In genomic region chr1:112955678-112956502, GRCh38 we compare ENCODE assay signal across 8 cellular contexts. TPM values are rescaled to one million over a fixed set of nuclear protein-coding genes. Genes with fewer than 3 reads are reported as not detected.
DNase-seq lines count a peak whose midpoint lies in the region; ATAC-seq and TF ChIP-seq lines count a peak whose summit lies in the region.

SLC16A1 (minus strand) TSS chr1:112956196; CDS start chr1:112929308, 26,888 bp downstream.

- H3K9me3 Mint-ChIP-seq in H9: no peaks in the 10 kb centered on the region; a peak in 1 of 5 replicates
- H3K9me3 Mint-ChIP-seq in activated T-helper 2 cell treated with anti-CD3 and anti-CD28 coated beads, Interferon-gamma antibody, Interleukin-2, Interleukin-4, amounts not matched to agents 10 μg/mL and 5 μg/mL and 100 μg/mL, durations not matched to agents 14 hours and 24 hours and 36 hours: no peaks in the 10 kb centered on the region
- no peaks in the 10 kb centered on the region for H3K9me3 Mint-ChIP-seq in nephron progenitor cell
- no peaks in the 10 kb centered on the region for H3K9me3 Mint-ChIP-seq in stimulated activated naive CD8-positive, alpha-beta T cell treated with anti-CD3 and anti-CD28 coated beads, Interleukin-15, Interleukin-2, amounts not matched to agents 100 ng/mL and 50 ng/mL, for 24 hours

- H3K56ac ChIP-seq in H9 (ENCODE audit: insufficient read length, low read depth, low read length): no peak within 1 kb of the TSS

- TF ChIP-seq CTCF in H9 (conservative IDR thresholded peaks at IDR 0.05) (peak; percentile 15; the same call in 1 of the 3 replicates), Loucy (conservative IDR thresholded peaks at IDR 0.05; ENCODE audit: low read length) (peak; percentile 17; the same call in 1 of the 2 replicates), RWPE2 (IDR thresholded peaks at IDR 0.05; ENCODE audit: poor library complexity, severe bottlenecking) (peak; percentile 65), fibroblast of pulmonary artery (IDR thresholded peaks at IDR 0.05; ENCODE audit: low read length, missing control alignments) (peak; percentile 27), nephron progenitor cell (IDR thresholded peaks at IDR 0.05) (no peak)

- no peaks in the 10 kb centered on the region for H3K27me3 Mint-ChIP-seq in H9 (ENCODE audit: low read depth)
- H3K27me3 Mint-ChIP-seq in activated T-helper 2 cell treated with anti-CD3 and anti-CD28 coated beads, Interferon-gamma antibody, Interleukin-2, Interleukin-4, amounts not matched to agents 10 μg/mL and 5 μg/mL and 100 μg/mL, durations not matched to agents 14 hours and 24 hours and 36 hours (ENCODE audit: low read depth): no peaks in the 10 kb centered on the region
- no peaks in the 10 kb centered on the region for H3K27me3 Mint-ChIP-seq in nephron progenitor cell (ENCODE audit: low read depth, poor library complexity)
- no peaks in the 10 kb centered on the region for H3K27me3 Mint-ChIP-seq in stimulated activated naive CD8-positive, alpha-beta T cell treated with anti-CD3 and anti-CD28 coated beads, Interleukin-15, Interleukin-2, amounts not matched to agents 100 ng/mL and 50 ng/mL, for 24 hours

- H4K91ac ChIP-seq in H9 (ENCODE audit: insufficient read length, low read depth, low read length): no peak within 1 kb of the TSS

- H3F3A ChIP-seq in Loucy (ENCODE audit: low read depth): no peaks in the 10 kb centered on the region

- no peak within 1 kb of the TSS for H2BK20ac ChIP-seq in H9 (ENCODE audit: low read depth, low read length, poor library complexity, severe bottlenecking)

- H3K4me1 ChIP-seq in H9 (ENCODE audit: insufficient read depth, low read length) (peaks cover 2% of the 10 kb centered on the region; the same call in 1 of the 2 replicates), Loucy (ENCODE audit: insufficient read depth, low read length, poor library complexity, severe bottlenecking) (peaks cover 59% of the 10 kb centered on the region), RWPE2 (ENCODE audit: insufficient read depth, poor library complexity, severe bottlenecking) (peaks cover 29% of the 10 kb centered on the region)

- no peak within 1 kb of the TSS for H4K8ac ChIP-seq in H9 (replicated peaks; ENCODE audit: insufficient read length, low read depth, low read length)

- H3K4me2 ChIP-seq in H9 (ENCODE audit: insufficient read depth, insufficient read length, low read length) (peak within 1 kb of the TSS; percentile 98), Loucy (ENCODE audit: low read depth, low read length, poor library complexity, severe bottlenecking) (peak within 1 kb of the TSS; percentile 85)

- peak within 1 kb of the TSS; percentile 98 to 99 (median 99) for H3K27ac Mint-ChIP-seq in H9
- peak within 1 kb of the TSS; percentile 100 for H3K27ac Mint-ChIP-seq in activated T-helper 2 cell treated with anti-CD3 and anti-CD28 coated beads, Interferon-gamma antibody, Interleukin-2, Interleukin-4, amounts not matched to agents 10 μg/mL and 5 μg/mL and 100 μg/mL, durations not matched to agents 14 hours and 24 hours and 36 hours
- peak within 1 kb of the TSS; percentile 98 for H3K27ac Mint-ChIP-seq in nephron progenitor cell
- H3K27ac Mint-ChIP-seq in stimulated activated naive CD8-positive, alpha-beta T cell treated with anti-CD3 and anti-CD28 coated beads, Interleukin-15, Interleukin-2, amounts not matched to agents 100 ng/mL and 50 ng/mL, for 24 hours: peak within 1 kb of the TSS; percentile 100

- H4K20me1 ChIP-seq in H9 (ENCODE audit: control insufficient read depth, insufficient read depth, insufficient read length): no peaks in the 10 kb centered on the region
- H4K20me1 ChIP-seq in Loucy (ENCODE audit: insufficient read depth, low read length, poor library complexity, severe bottlenecking): peaks cover 48% of the 10 kb centered on the region

- intact Hi-C loops in activated T-helper 2 cell treated with anti-CD3 and anti-CD28 coated beads, Interferon-gamma antibody, Interleukin-2, Interleukin-4, amounts not matched to agents 10 μg/mL and 5 μg/mL and 100 μg/mL, durations not matched to agents 14 hours and 24 hours and 36 hours (cut with micrococcal nuclease): loop anchor here (1.0 to 2.0 kb wide), 6 partner anchors 52 to 973 kb away; partner anchors contain the start of genes CAPZA1, HIPK1, LRIG2 and ST7L

- H3K4me1 Mint-ChIP-seq in H9 (peaks cover 53 to 59% of the 10 kb centered on the region in 2 experiments), nephron progenitor cell (peaks cover 78% of the 10 kb centered on the region)
- peaks cover 55% of the 10 kb centered on the region for H3K4me1 Mint-ChIP-seq in activated T-helper 2 cell treated with anti-CD3 and anti-CD28 coated beads, Interferon-gamma antibody, Interleukin-2, Interleukin-4, amounts not matched to agents 10 μg/mL and 5 μg/mL and 100 μg/mL, durations not matched to agents 14 hours and 24 hours and 36 hours (ENCODE audit: low read depth)
- peaks cover 63% of the 10 kb centered on the region for H3K4me1 Mint-ChIP-seq in stimulated activated naive CD8-positive, alpha-beta T cell treated with anti-CD3 and anti-CD28 coated beads, Interleukin-15, Interleukin-2, amounts not matched to agents 100 ng/mL and 50 ng/mL, for 24 hours (ENCODE audit: low read depth)

- no peak within 1 kb of the TSS for H2BK12ac ChIP-seq in H9 (ENCODE audit: insufficient read length, low read depth, low read length)

- H2AK5ac ChIP-seq in H9 (ENCODE audit: insufficient read length, low read length): no peak within 1 kb of the TSS

- no CpG with 5 or more reads among the region's 91 CpGs for WGBS in H9 (ENCODE audit: extremely low coverage, insufficient read length, low lambda C conversion rate)

- H3K4me3 ChIP-seq in Loucy (ENCODE audit: low read length, poor library complexity, severe bottlenecking) (peak within 1 kb of the TSS; percentile 100), RWPE2 (ENCODE audit: severe bottlenecking) (peak within 1 kb of the TSS; percentile 62), fibroblast of pulmonary artery (replicated peaks; ENCODE audit: low read depth, low read length) (peak within 1 kb of the TSS; percentile 72)

- H3K18ac ChIP-seq in H9 (ENCODE audit: insufficient read length, low read depth, low read length): peak within 1 kb of the TSS; percentile 56

- H3K27me3 ChIP-seq in H9 (ENCODE audit: insufficient read depth, low read length): no peaks in the 10 kb centered on the region
- H3K27me3 ChIP-seq in Loucy (ENCODE audit: insufficient read depth, low read length, poor library complexity, severe bottlenecking): no peaks in the 10 kb centered on the region
- no peaks in the 10 kb centered on the region for H3K27me3 ChIP-seq in RWPE2 (ENCODE audit: insufficient read depth, poor library complexity, severe bottlenecking)

- in situ Hi-C loops in G401 (cut with HindIII; ENCODE audit: low sequenced_read_pairs): no loop called here

- H3K27ac ChIP-seq in H9 (ENCODE audit: insufficient read length, low read depth, low read length) (no peak within 1 kb of the TSS), RWPE2 (ENCODE audit: poor library complexity, severe bottlenecking) (peak within 1 kb of the TSS; percentile 87)

- H3K79me1 ChIP-seq in H9 (ENCODE audit: insufficient read depth, low read depth, low read length, poor library complexity, severe bottlenecking): no peaks in the 10 kb centered on the region

- H3K9ac ChIP-seq in H9 (ENCODE audit: extremely low read depth, insufficient read length, low read length) (peak within 1 kb of the TSS; percentile 79), Loucy (ENCODE audit: low read depth, low read length, poor library complexity, severe bottlenecking) (peak within 1 kb of the TSS; percentile 95)

- DNase-seq in G401 (ENCODE audit: low spot score) (peak; percentile 91), H9 (peak; percentile 87), RWPE2 (ENCODE audit: low spot score) (peak; percentile 94), fibroblast of pulmonary artery (ENCODE audit: low read depth) (peak; percentile 95), nephron progenitor cell (peak; percentile 95)
- DNase-seq in activated T-helper 2 cell treated with anti-CD3 and anti-CD28 coated beads, Interferon-gamma antibody, Interleukin-2, Interleukin-4, amounts not matched to agents 10 μg/mL and 5 μg/mL and 100 μg/mL, durations not matched to agents 14 hours and 24 hours and 36 hours (ENCODE audit: low spot score): peak; percentile 88

- H2AFZ ChIP-seq in H9 (ENCODE audit: low read length): no peak within 1 kb of the TSS
- H2AFZ ChIP-seq in Loucy (ENCODE audit: low read length): peak within 1 kb of the TSS; percentile 99

- H3K9me3 ChIP-seq in H9 (ENCODE audit: control insufficient read depth, low read depth, low read length) (no peaks in the 10 kb centered on the region), Loucy (ENCODE audit: insufficient read depth, low read depth, low read length) (no peaks in the 10 kb centered on the region), RWPE2 (ENCODE audit: severe bottlenecking) (no peaks in the 10 kb centered on the region)

- ATAC-seq in RWPE2 (ENCODE audit: low read depth): peak; percentile 76

- no peak within 1 kb of the TSS for H2BK5ac ChIP-seq in H9 (ENCODE audit: insufficient read length, low read length)

- H3K79me2 ChIP-seq in H9 (ENCODE audit: insufficient read depth, low read length) (peaks cover 61% of the 10 kb centered on the region), Loucy (ENCODE audit: insufficient read depth, low read length) (peaks cover 75% of the 10 kb centered on the region)

- H4K5ac ChIP-seq in H9 (ENCODE audit: insufficient read length, low read depth, low read length): no peak within 1 kb of the TSS

- peaks cover 13% of the 10 kb centered on the region for H3K23me2 ChIP-seq in H9 (ENCODE audit: insufficient read length, low read depth, low read length, poor library complexity, severe bottlenecking)

- H3K36me3 ChIP-seq in Loucy (ENCODE audit: insufficient read depth, low read length) (no peaks in the 10 kb centered on the region), RWPE2 (ENCODE audit: low read depth) (peaks cover 47% of the 10 kb centered on the region)

- peaks cover 32 to 54% (median 44%) of the 10 kb centered on the region in 3 experiments for H3K36me3 Mint-ChIP-seq in H9 (ENCODE audit: insufficient read depth in 1 of 3, low read depth in 3 of 3)
- H3K36me3 Mint-ChIP-seq in activated T-helper 2 cell treated with anti-CD3 and anti-CD28 coated beads, Interferon-gamma antibody, Interleukin-2, Interleukin-4, amounts not matched to agents 10 μg/mL and 5 μg/mL and 100 μg/mL, durations not matched to agents 14 hours and 24 hours and 36 hours (ENCODE audit: low read depth): peaks cover 45% of the 10 kb centered on the region
- H3K36me3 Mint-ChIP-seq in nephron progenitor cell (ENCODE audit: low read depth): peaks cover 32% of the 10 kb centered on the region
- peaks cover 64% of the 10 kb centered on the region for H3K36me3 Mint-ChIP-seq in stimulated activated naive CD8-positive, alpha-beta T cell treated with anti-CD3 and anti-CD28 coated beads, Interleukin-15, Interleukin-2, amounts not matched to agents 100 ng/mL and 50 ng/mL, for 24 hours (ENCODE audit: low read depth)

- H3K23ac ChIP-seq in H9 (ENCODE audit: insufficient read length, low read depth, low read length): no peak within 1 kb of the TSS

- H2BK120ac ChIP-seq in H9 (ENCODE audit: low read depth, low read length, poor library complexity, severe bottlenecking): no peak within 1 kb of the TSS

- no peak within 1 kb of the TSS for H3T11ph ChIP-seq in H9 (ENCODE audit: low read length)

- no peak within 1 kb of the TSS for H3K4ac ChIP-seq in H9 (ENCODE audit: low read depth, low read length)

- H3K9me2 ChIP-seq in Loucy (replicated peaks; ENCODE audit: low read depth, low read length): no peaks in the 10 kb centered on the region

- no peak within 1 kb of the TSS for H2BK15ac ChIP-seq in H9 (ENCODE audit: low read depth, low read length)

- H3K14ac ChIP-seq in H9 (ENCODE audit: insufficient read depth, low read length): peak within 1 kb of the TSS; percentile 85

- H3K4me3 Mint-ChIP-seq in H9 (peak within 1 kb of the TSS; percentile 98 to 99), nephron progenitor cell (peak within 1 kb of the TSS; percentile 97)
- H3K4me3 Mint-ChIP-seq in activated T-helper 2 cell treated with anti-CD3 and anti-CD28 coated beads, Interferon-gamma antibody, Interleukin-2, Interleukin-4, amounts not matched to agents 10 μg/mL and 5 μg/mL and 100 μg/mL, durations not matched to agents 14 hours and 24 hours and 36 hours (ENCODE audit: low read depth): peak within 1 kb of the TSS; percentile 100
- H3K4me3 Mint-ChIP-seq in stimulated activated naive CD8-positive, alpha-beta T cell treated with anti-CD3 and anti-CD28 coated beads, Interleukin-15, Interleukin-2, amounts not matched to agents 100 ng/mL and 50 ng/mL, for 24 hours: peak within 1 kb of the TSS; percentile 100

RNA-seq across cellular contexts. Expression of gene SLC16A1, which starts in this region (rescaled TPM):
- 93.0 and 113 TPM in 2 replicates for total RNA-seq in G401 (2014; rRNA removed; shearing (Covaris generic))
- 379 and 381 TPM in 2 replicates for total RNA-seq in H9 (2021)
- total RNA-seq in activated T-helper 2 cell treated with anti-CD3 and anti-CD28 coated beads, Interferon-gamma antibody, Interleukin-2, Interleukin-4, amounts not matched to agents 10 μg/mL and 5 μg/mL and 100 μg/mL, durations not matched to agents 14 hours and 24 hours and 36 hours: 75.8 and 77.1 TPM in 2 replicates
